9 cellular contexts compared by ENCODE assay signal in the genomic region with DNA sequence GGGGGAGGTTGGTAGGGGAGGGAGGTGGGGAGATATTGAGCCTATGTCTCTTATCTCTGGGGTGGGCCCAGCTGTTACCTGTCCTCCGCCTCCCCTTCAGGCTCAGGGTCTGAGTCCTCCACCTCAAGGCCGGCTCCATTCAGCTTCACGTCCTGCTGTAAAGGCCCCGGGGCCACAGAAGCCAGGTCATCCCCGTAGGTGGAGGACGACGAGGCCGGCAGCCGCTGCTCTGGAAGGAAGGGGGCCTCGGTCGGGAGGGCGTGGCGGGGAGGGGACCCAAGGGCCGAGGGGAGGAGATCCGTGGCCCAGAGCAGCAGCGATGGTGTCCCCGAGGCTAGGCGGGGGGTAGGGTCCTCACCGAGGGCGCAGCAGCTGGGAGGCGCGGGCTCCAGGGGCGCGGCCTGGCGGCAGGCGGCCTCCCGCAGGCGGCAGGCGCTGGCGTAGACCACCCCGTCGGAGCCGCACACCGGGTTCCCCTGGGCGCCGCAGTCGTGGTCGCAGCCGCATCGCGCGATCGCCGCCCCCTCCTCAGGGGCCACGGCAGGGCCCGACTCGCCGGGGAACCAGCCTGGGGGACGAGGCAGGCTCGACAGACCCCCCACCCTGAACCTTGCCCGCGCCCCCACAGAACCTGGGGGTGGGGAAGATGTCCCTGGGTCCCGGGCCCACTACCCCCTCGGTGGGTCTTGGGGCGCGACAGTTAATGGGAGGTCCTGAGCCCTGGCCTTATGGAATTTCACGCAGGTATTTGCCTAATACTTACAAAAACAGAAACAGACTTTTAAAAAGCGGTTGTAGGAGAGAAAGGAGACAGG. TPM values are rescaled to one million over a fixed set of nuclear protein-coding genes. Genes with fewer than 3 reads are reported as not detected.
DNase-seq lines count a peak whose midpoint lies in the region; ATAC-seq, FAIRE-seq and TF ChIP-seq lines count a peak whose summit lies in the region.
"Had no signal": no experiment of that assay in that cellular context is flagged by ENCODE, and none has a peak within 500 bp of the region (broad histone marks: within the 10 kb centered on the region; RNA-seq: fewer than 3 reads in every experiment).

No MANE protein-coding gene starts in this region.

- H3K27ac ChIP-seq in prostate gland, result peak overlapping the region; percentile 52 to 58

- H3K36me3 ChIP-seq in prostate gland, result no peaks in the 10 kb centered on the region

- intact Hi-C loops in prostate gland (cut with DNase I), result loop anchor here (5.0 kb wide), 1 partner anchor 69 kb away; the partner anchor contains the start of gene SIN3B

- peak; percentile 46 for TF ChIP-seq POLR2A in prostate gland (IDR thresholded peaks at IDR 0.05)

- H3K9me3 ChIP-seq in prostate gland, result no peaks in the 10 kb centered on the region

- WGBS in prostate gland, result 15% methylated on average over 45 of the region's 58 CpGs

- DNase-seq in NCI-H2227 (lab: John Stamatoyannopoulos, UW; ENCODE audit: unreplicated experiment) (peak; percentile 20), NCI-H2227 treated with DMSO at 0.1 percent for 48 hours (lab: John Stamatoyannopoulos, UW) (no peak), OCI-M2 (lab: John Stamatoyannopoulos, UW; ENCODE audit: unreplicated experiment) (peak; percentile 92), prostate gland (ENCODE audit: low spot score) (no peak), GM19239 (ENCODE audit: insufficient read length, low spot score) (no peak)

- FAIRE-seq in GM19239 (lab: Jason Lieb, UNC), result no peak
- FAIRE-seq: A204.1 had no signal

- no peaks in the 10 kb centered on the region for H3K27me3 ChIP-seq in prostate gland (replicated peaks; ENCODE audit: insufficient read depth)

- ATAC-seq in esophagus mucosa, result peak; percentile 5
- ATAC-seq in GM19324 (IDR thresholded peaks at IDR 0.05; ENCODE audit: low FRiP score, unreplicated experiment), result no peak
- no peak for ATAC-seq in GM18873 (IDR thresholded peaks at IDR 0.05; ENCODE audit: low FRiP score, unreplicated experiment)

- TF ChIP-seq CTCF in prostate gland (IDR thresholded peaks at IDR 0.05), result no peak

- H3K4me1 ChIP-seq in prostate gland (replicated peaks), result no peaks in the 10 kb centered on the region

- H3K4me3 ChIP-seq in prostate gland, result peak overlapping the region; percentile 31 to 37

RNA-seq across cellular contexts. Expression of gene F2RL3, which starts 7.5 kb away (rescaled TPM):
- total RNA-seq in esophagus mucosa (0.24 TPM), prostate gland (1 to 10 TPM in 1 of 2 donors, under 1 TPM in 1; 0.36 to 6.2 TPM)

Comparison
In these comparisons a context has a peak if more than half of its experiments do, and no peak if none do; other contexts are left out.
1. DNase-seq: peak in NCI-H2227 (single experiment) and OCI-M2 (single experiment); none in NCI-H2227 treated with DMSO at 0.1 percent for 48 hours (single experiment), prostate gland (single experiment) and GM19239 (single experiment).